30 cellular contexts compared by ENCODE assay signal in the genomic region with DNA sequence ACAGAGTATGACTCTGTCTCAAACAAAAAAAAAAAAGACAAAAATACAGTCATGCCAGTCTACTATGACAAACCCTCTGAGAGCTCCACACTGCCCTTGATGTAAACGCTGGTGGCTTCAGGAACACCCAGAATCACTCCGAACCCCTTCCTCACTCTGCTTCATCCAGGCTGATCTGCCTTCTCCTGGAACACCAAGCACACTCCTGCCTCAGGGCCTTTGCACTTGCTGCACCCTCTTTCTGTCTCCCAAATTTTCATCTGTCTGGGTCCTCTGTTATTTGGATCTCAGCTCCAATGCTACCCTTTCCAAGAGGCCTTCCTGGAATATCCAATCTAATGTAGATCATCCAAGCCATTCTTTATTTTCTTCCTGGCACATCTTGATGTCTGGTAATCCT.
"Had no signal": no experiment of that assay in that cellular context is flagged by ENCODE, and none has a peak within 500 bp of the region (broad histone marks: within the 10 kb centered on the region; RNA-seq: fewer than 3 reads in every experiment).

No MANE protein-coding gene starts in this region.

- H3K4me1 Mint-ChIP-seq: nephron; stimulated activated naive CD8-positive, alpha-beta T cell treated with anti-CD3 and anti-CD28 coated beads, Interleukin-15, amount 100 ng/mL, for 72 hours had no signal

- H3K9me3 ChIP-seq: ovary, psoas muscle, suprapubic skin, testis, transverse colon, upper lobe of right lung, uterus had no signal

- H3K27ac Mint-ChIP-seq: natural killer cell; nephron; neural progenitor cell; progenitor cell of endocrine pancreas; stimulated activated memory B cell treated with anti-CD40 and anti-IgM and Interleukin-4, amounts not matched to agents 10 μg/mL and 1 μg/mL and 100 μg/mL, for 72 hours; stimulated activated naive CD8-positive, alpha-beta T cell treated with anti-CD3 and anti-CD28 coated beads, Interleukin-15, amount 100 ng/mL, for 72 hours; type B pancreatic cell had no signal

- H3K4me3 ChIP-seq: neural progenitor cell, ovary, psoas muscle, skin epidermis, smooth muscle cell, spleen, suprapubic skin, testis, tibial artery, transverse colon, upper lobe of right lung, uterus had no signal

- H3K9me3 Mint-ChIP-seq: natural killer cell; stimulated activated naive CD8-positive, alpha-beta T cell treated with anti-CD3 and anti-CD28 coated beads, Interleukin-15, amount 100 ng/mL, for 72 hours; type B pancreatic cell had no signal

- DNase-seq: natural killer cell; occipital lobe; ovary; posterior cingulate gyrus; psoas muscle; right cardiac atrium; spleen; stimulated activated CD4-positive, alpha-beta T cell treated with anti-CD3 and anti-CD28 coated beads, Interleukin-12 subunit alpha, Interleukin-12 subunit beta, amount 100 ng/mL, for 4 hours; stimulated activated CD4-positive, alpha-beta T cell treated with anti-CD3 and anti-CD28 coated beads, Interleukin-1b, Interleukin-23, amount 100 ng/mL, for 48 hours; stimulated activated CD4-positive, alpha-beta T cell treated with anti-CD3 and anti-CD28 coated beads, Interleukin-4, amount 100 ng/mL, for 1 hour; stimulated activated CD4-positive, alpha-beta T cell treated with anti-CD3 and anti-CD28 coated beads, Interleukin-4, amount 100 ng/mL, for 4 hours; stimulated activated CD8-positive, alpha-beta memory T cell treated with anti-CD3 and anti-CD28 coated beads, Interleukin-4, amount 100 ng/mL, for 48 hours; stimulated activated naive CD4-positive, alpha-beta T cell; stimulated activated naive CD8-positive, alpha-beta T cell treated with anti-CD3 and anti-CD28 coated beads, Interleukin-15, amount 100 ng/mL, for 72 hours; stimulated activated naive CD8-positive, alpha-beta T cell treated with anti-CD3 and anti-CD28 coated beads, Interleukin-15, Interleukin-2, amounts not matched to agents 100 U/mL and 50 U/mL, for 24 hours; testis; tibial artery; transverse colon; upper lobe of right lung; uterus had no signal

- ATAC-seq: psoas muscle; sciatic nerve; stimulated activated memory B cell treated with anti-CD40 and anti-IgM and Interleukin-4, amounts not matched to agents 10 μg/mL and 1 μg/mL and 100 μg/mL, for 72 hours; stimulated activated naive CD8-positive, alpha-beta T cell treated with anti-CD3 and anti-CD28 coated beads, Interleukin-15, amount 100 ng/mL, for 72 hours; stimulated activated naive CD8-positive, alpha-beta T cell treated with anti-CD3 and anti-CD28 coated beads, Interleukin-15, Interleukin-2, amounts not matched to agents 100 U/mL and 50 U/mL, for 24 hours; upper lobe of right lung had no signal

- H3K36me3 ChIP-seq: neural progenitor cell, ovary, spleen, suprapubic skin, tibial artery, transverse colon, upper lobe of right lung, uterus had no signal

- H3K4me3 Mint-ChIP-seq: natural killer cell; nephron; neural progenitor cell; stimulated activated memory B cell treated with anti-CD40 and anti-IgM and Interleukin-4, amounts not matched to agents 10 μg/mL and 1 μg/mL and 100 μg/mL, for 72 hours; stimulated activated naive CD8-positive, alpha-beta T cell treated with anti-CD3 and anti-CD28 coated beads, Interleukin-15, amount 100 ng/mL, for 72 hours; type B pancreatic cell had no signal

- H3K36me3 Mint-ChIP-seq: natural killer cell; stimulated activated memory B cell treated with anti-CD40 and anti-IgM and Interleukin-4, amounts not matched to agents 10 μg/mL and 1 μg/mL and 100 μg/mL, for 72 hours; type B pancreatic cell had no signal

- H3K4me1 ChIP-seq: neural progenitor cell, parathyroid adenoma, psoas muscle, testis, transverse colon, upper lobe of right lung, uterus had no signal

- H3K27ac ChIP-seq: neural progenitor cell, ovary, parathyroid adenoma, psoas muscle, skin epidermis, suprapubic skin, testis, tibial artery, transverse colon, upper lobe of right lung, uterus had no signal
